22 cellular contexts compared by ENCODE assay signal in the genomic region with DNA sequence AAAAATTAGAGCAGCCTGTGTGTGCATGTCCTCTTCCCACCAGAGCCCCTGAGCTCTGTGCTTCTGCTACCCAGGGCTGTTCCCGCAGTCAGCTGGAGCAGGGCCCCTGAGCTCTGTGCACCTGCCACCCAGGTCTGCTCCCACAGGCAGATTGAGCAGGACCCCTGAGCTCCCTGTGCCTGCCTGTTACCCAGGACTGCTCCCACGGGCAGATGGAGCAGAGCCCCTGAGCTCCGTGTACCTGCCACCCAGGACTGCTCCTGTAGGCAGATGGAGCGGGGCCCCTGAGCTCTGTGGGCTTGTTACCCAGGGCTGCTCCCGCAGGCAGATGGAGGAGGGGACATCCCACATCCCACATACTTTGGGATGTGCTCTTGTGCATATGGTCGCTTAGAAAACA.
DNase-seq lines count a peak whose midpoint lies in the region; ATAC-seq, FAIRE-seq and TF ChIP-seq lines count a peak whose summit lies in the region.
"Had no signal": no experiment of that assay in that cellular context is flagged by ENCODE, and none has a peak within 500 bp of the region (broad histone marks: within the 10 kb centered on the region; RNA-seq: fewer than 3 reads in every experiment).

No MANE protein-coding gene starts in this region.

- H4K20me1 ChIP-seq in GM23338 (replicated peaks; ENCODE audit: insufficient read depth) (no peaks in the 10 kb centered on the region), HepG2 (ENCODE audit: insufficient read depth, low read length) (no peaks in the 10 kb centered on the region)

- H3K4me3 ChIP-seq in GM23338: no peak overlapping the region
- no peak overlapping the region for H3K4me3 ChIP-seq in esophagus muscularis mucosa
- no peak overlapping the region for H3K4me3 ChIP-seq in HepG2 (replicated peaks in 1 of 3; ENCODE audit: insufficient read depth in 1 of 3, low read depth in 2 of 3, low read length in 3 of 3)
- H3K4me3 ChIP-seq: GM23248, SK-N-MC had no signal

- no peaks in the 10 kb centered on the region for H3K9me3 Mint-ChIP-seq in GM23338
- peaks cover 3% of the 10 kb centered on the region for H3K9me3 Mint-ChIP-seq in activated CD8-positive, alpha-beta memory T cell treated with anti-CD3 and anti-CD28 coated beads, Interleukin-2, amount 10 ng/mL, durations not matched to agents 7 days and 5 days (ENCODE audit: low read depth)
- peaks cover 20% of the 10 kb centered on the region for H3K9me3 Mint-ChIP-seq in osteocyte (ENCODE audit: unreplicated experiment)

- DNase-seq in GM23338 (ENCODE audit: low spot score) (no peak), esophagus muscularis mucosa (ENCODE audit: extremely low spot score) (peak; percentile 88), osteocyte (ENCODE audit: extremely low spot score, unreplicated experiment) (peak; percentile 70), NCI-H128 (lab: John Stamatoyannopoulos, UW; ENCODE audit: unreplicated experiment) (no peak), HepG2 (ENCODE audit: low spot score) (no peak)
- DNase-seq in activated CD8-positive, alpha-beta memory T cell treated with anti-CD3 and anti-CD28 coated beads, Interleukin-2, amount 10 ng/mL, durations not matched to agents 7 days and 5 days: peak; percentile 16
- no peak for DNase-seq in activated CD4-positive, CD25-positive, alpha-beta regulatory T cell treated with anti-CD3 and anti-CD28 coated beads, Interleukin-2, amount 50 U/mL, for 72 hours
- DNase-seq: CD4-positive, CD25-positive, alpha-beta regulatory T cell; DMS 273 treated with DMSO at 0.1 percent for 48 hours; DMS79 treated with DMSO at 0.1 percent for 48 hours; GM23248; HCEC 1CT; NCI-H1105; NCI-H1694; NCI-H2081; NCI-H2171; NCI-H524 treated with DMSO at 0.1 percent for 48 hours; OCI-M1; SHP77 had no signal

- TF ChIP-seq RAD21 in HepG2 (CRISPR knock-in tag; IDR thresholded peaks at IDR 0.05): no peak

- POLR2A ChIA-PET in HepG2 (lab: Yijun Ruan, JAX): no interaction called here

- H3K4me3 Mint-ChIP-seq in GM23338 (no peak overlapping the region), osteocyte (ENCODE audit: unreplicated experiment) (no peak overlapping the region)
- H3K4me3 Mint-ChIP-seq in activated CD8-positive, alpha-beta memory T cell treated with anti-CD3 and anti-CD28 coated beads, Interleukin-2, amount 10 ng/mL, durations not matched to agents 7 days and 5 days: no peak overlapping the region
- H3K4me3 Mint-ChIP-seq: IgD-negative memory B cell had no signal

- BruUV-seq in HepG2 (replicated peaks; lab: Mats Ljungman, UMichigan): no TSS peak

- TF ChIP-seq POLR2A in esophagus muscularis mucosa (IDR thresholded peaks at IDR 0.05; ENCODE audit: low read depth): no peak
- no peak for TF ChIP-seq POLR2A in HepG2 (IDR thresholded peaks at IDR 0.05; ENCODE audit: insufficient read depth in 1 of 2, low read depth in 2 of 2, low read length in 2 of 2)

- no peak overlapping the region for H3K9ac ChIP-seq in HepG2 (ENCODE audit: insufficient read depth, low read depth, low read length)
- H3K9ac ChIP-seq: GM23248 had no signal

- H3K9me2 ChIP-seq in GM23338 (ENCODE audit: insufficient read depth): no peaks in the 10 kb centered on the region

- H3K27me3 Mint-ChIP-seq in GM23338 (ENCODE audit: insufficient read depth, low read depth, poor library complexity): peaks cover 5% of the 10 kb centered on the region
- H3K27me3 Mint-ChIP-seq in activated CD8-positive, alpha-beta memory T cell treated with anti-CD3 and anti-CD28 coated beads, Interleukin-2, amount 10 ng/mL, durations not matched to agents 7 days and 5 days: no peaks in the 10 kb centered on the region
- H3K27me3 Mint-ChIP-seq in osteocyte (ENCODE audit: unreplicated experiment): no peaks in the 10 kb centered on the region
- H3K27me3 Mint-ChIP-seq: CD4-positive, CD25-positive, alpha-beta regulatory T cell; IgD-negative memory B cell had no signal

- no peaks in the 10 kb centered on the region for H3K36me3 Mint-ChIP-seq in GM23338 (ENCODE audit: low read depth)
- no peaks in the 10 kb centered on the region for H3K36me3 Mint-ChIP-seq in activated CD8-positive, alpha-beta memory T cell treated with anti-CD3 and anti-CD28 coated beads, Interleukin-2, amount 10 ng/mL, durations not matched to agents 7 days and 5 days
- no peaks in the 10 kb centered on the region for H3K36me3 Mint-ChIP-seq in osteocyte (ENCODE audit: unreplicated experiment)
- H3K36me3 Mint-ChIP-seq: CD4-positive, CD25-positive, alpha-beta regulatory T cell; IgD-negative memory B cell had no signal

- H3K4me1 ChIP-seq in GM23338 (ENCODE audit: insufficient read depth): peaks cover 5% of the 10 kb centered on the region; the same call in 1 of the 2 replicates
- H3K4me1 ChIP-seq in esophagus muscularis mucosa: no peaks in the 10 kb centered on the region
- H3K4me1 ChIP-seq in HepG2 (ENCODE audit: insufficient read depth, low read length): no peaks in the 10 kb centered on the region
- H3K4me1 ChIP-seq: Caco-2 had no signal

- intact Hi-C loops in esophagus muscularis mucosa (cut with DNase I) (no loop called here), HepG2 (cut with micrococcal nuclease; ENCODE audit: unreplicated experiment) (no loop called here)

- H3K27ac ChIP-seq in GM23338 (ENCODE audit: low read depth) (no peak overlapping the region), esophagus muscularis mucosa (replicated peaks in 1 of 4) (no peak overlapping the region), HepG2 (ENCODE audit: extremely low read length, insufficient read depth, low read length) (no peak overlapping the region)
- H3K27ac ChIP-seq: GM23248, SK-N-MC had no signal

- in situ Hi-C loops in HepG2 (cut with HindIII; ENCODE audit: extremely low pct_ligation_motif_present, low pct_unique_long_range_greater_than_20kb): no loop called here

- CTCF ChIA-PET in activated CD8-positive, alpha-beta memory T cell treated with anti-CD3 and anti-CD28 coated beads, Interleukin-2, amount 10 ng/mL, durations not matched to agents 7 days and 5 days (lab: Charles Lee): no interaction called here
- CTCF ChIA-PET in HepG2 (lab: Yijun Ruan, JAX; ENCODE audit: low intra/inter-chr PET ratio, low total read pairs): no interaction called here

- H3K4me2 ChIP-seq in GM23338: no peak overlapping the region
- no peak overlapping the region for H3K4me2 ChIP-seq in HepG2 (ENCODE audit: low read depth, low read length)

- no peaks in the 10 kb centered on the region for H3K36me3 ChIP-seq in GM23338 (ENCODE audit: insufficient read depth)
- H3K36me3 ChIP-seq in esophagus muscularis mucosa: no peaks in the 10 kb centered on the region
- no peaks in the 10 kb centered on the region for H3K36me3 ChIP-seq in HepG2 (replicated peaks in 1 of 2; ENCODE audit: control insufficient read depth in 1 of 2, insufficient read depth in 2 of 2, low read length in 2 of 2)

- no peaks in the 10 kb centered on the region for H3K79me2 ChIP-seq in GM23338 (replicated peaks; ENCODE audit: insufficient read depth)
- no peaks in the 10 kb centered on the region for H3K79me2 ChIP-seq in HepG2 (ENCODE audit: insufficient read depth, low read length)

- H3F3A ChIP-seq in GM23338 (replicated peaks; ENCODE audit: low read depth): no peaks in the 10 kb centered on the region

- 74% methylated on average over 4 of the region's 6 CpGs for WGBS in esophagus muscularis mucosa
- WGBS in HepG2 (ENCODE audit: low lambda C conversion rate): 0% methylated on average over 3 of the region's 6 CpGs

- ATAC-seq in GM23338: peak; percentile 84
- no peak for ATAC-seq in activated CD8-positive, alpha-beta memory T cell treated with anti-CD3 and anti-CD28 coated beads, Interleukin-2, amount 10 ng/mL, durations not matched to agents 7 days and 5 days
- ATAC-seq in HepG2: no peak

- peak overlapping the region; percentile 40; the same call in 1 of the 2 replicates for H2AFZ ChIP-seq in GM23338
- no peak overlapping the region for H2AFZ ChIP-seq in HepG2 (ENCODE audit: low read length)
- H2AFZ ChIP-seq: GM23248 had no signal

- H3K27ac Mint-ChIP-seq in GM23338 (no peak overlapping the region), osteocyte (ENCODE audit: unreplicated experiment) (no peak overlapping the region)
- no peak overlapping the region for H3K27ac Mint-ChIP-seq in activated CD8-positive, alpha-beta memory T cell treated with anti-CD3 and anti-CD28 coated beads, Interleukin-2, amount 10 ng/mL, durations not matched to agents 7 days and 5 days
- H3K27ac Mint-ChIP-seq: CD4-positive, CD25-positive, alpha-beta regulatory T cell; IgD-negative memory B cell had no signal

- peaks cover 6% of the 10 kb centered on the region for H3K4me1 Mint-ChIP-seq in GM23338
- H3K4me1 Mint-ChIP-seq in activated CD8-positive, alpha-beta memory T cell treated with anti-CD3 and anti-CD28 coated beads, Interleukin-2, amount 10 ng/mL, durations not matched to agents 7 days and 5 days: no peaks in the 10 kb centered on the region
- H3K4me1 Mint-ChIP-seq in osteocyte (ENCODE audit: unreplicated experiment): no peaks in the 10 kb centered on the region
- H3K4me1 Mint-ChIP-seq: CD4-positive, CD25-positive, alpha-beta regulatory T cell; IgD-negative memory B cell had no signal

- H3K9me3 ChIP-seq in esophagus muscularis mucosa: no peaks in the 10 kb centered on the region
- no peaks in the 10 kb centered on the region for H3K9me3 ChIP-seq in HepG2 (ENCODE audit: low read length)
- H3K9me3 ChIP-seq: Caco-2 had no signal

- no peak for TF ChIP-seq CTCF in GM23338 (conservative IDR thresholded peaks at IDR 0.05; ENCODE audit: low read depth in 2 of 2)
- TF ChIP-seq CTCF in esophagus muscularis mucosa (IDR thresholded peaks at IDR 0.05): no peak
- no peak for TF ChIP-seq CTCF in osteocyte (IDR thresholded peaks at IDR 0.05)
- no peak for TF ChIP-seq CTCF in HepG2 (CRISPR knock-in tag; IDR thresholded peaks at IDR 0.05)

- no peak for TF ChIP-seq EP300 in esophagus muscularis mucosa (IDR thresholded peaks at IDR 0.05)
- TF ChIP-seq EP300 in HepG2 (IDR thresholded peaks at IDR 0.05; ENCODE audit: low read depth in 2 of 2, low read length in 2 of 2): no peak
- TF ChIP-seq EP300 in HepG2 (CRISPR knock-in tag; IDR thresholded peaks at IDR 0.05; ENCODE audit: borderline replicate concordance): no peak

- H3K27me3 ChIP-seq in GM23338 (ENCODE audit: insufficient read depth) (no peaks in the 10 kb centered on the region), esophagus muscularis mucosa (peaks cover 0 to 31% (median 0%) of the 10 kb centered on the region in 4 donors), HepG2 (ENCODE audit: control insufficient read depth in 1 of 2, insufficient read depth in 2 of 2, low read length in 2 of 2) (peaks cover 0 to 17% of the 10 kb centered on the region in 2 experiments; a peak in 1 of 5 replicates)

- FAIRE-seq in HepG2 (lab: Jason Lieb, UNC): no peak

TF ChIP-seq in GM23338, 12 proteins besides CTCF, POLR2A, EP300 and RAD21 (continues in another document):
- TF ChIP-seq JUNB (IDR thresholded peaks at IDR 0.05; ENCODE audit: unreplicated experiment): no peak
- no peak for TF ChIP-seq POLR2AphosphoS5 (IDR thresholded peaks at IDR 0.05; ENCODE audit: low read depth)
- no peak for TF ChIP-seq CREB1 (CRISPR knock-in tag; IDR thresholded peaks at IDR 0.05; ENCODE audit: low read depth)

TF ChIP-seq in HepG2, 621 proteins besides CTCF, POLR2A, EP300 and RAD21 (continues in another document):
- TF ChIP-seq ZNF232 (CRISPR knock-in tag; IDR thresholded peaks at IDR 0.05; ENCODE audit: borderline replicate concordance) (no peak), CREB1 (IDR thresholded peaks at IDR 0.05) (no peak), CREB1 (CRISPR knock-in tag; IDR thresholded peaks at IDR 0.05) (no peak), GLI4 (CRISPR knock-in tag; IDR thresholded peaks at IDR 0.05; ENCODE audit: borderline replicate concordance) (no peak), JUN (CRISPR knock-in tag; IDR thresholded peaks at IDR 0.05) (no peak)

Comparison
In these comparisons a context has a peak if more than half of its experiments do, and no peak if none do; other contexts are left out.
1. DNase-seq: peak in activated CD8-positive, alpha-beta memory T cell treated with anti-CD3 and anti-CD28 coated beads, Interleukin-2, amount 10 ng/mL, durations not matched to agents 7 days and 5 days (single experiment), esophagus muscularis mucosa (single experiment) and osteocyte (single experiment); none in GM23338 (single experiment), NCI-H128 (single experiment), activated CD4-positive, CD25-positive, alpha-beta regulatory T cell treated with anti-CD3 and anti-CD28 coated beads, Interleukin-2, amount 50 U/mL, for 72 hours (single experiment) and HepG2 (single experiment).